ENCODE assay signal across 13 cellular contexts in genomic region chr1:24688033-24688432, GRCh38. TPM values are rescaled to one million over a fixed set of nuclear protein-coding genes. Genes with fewer than 3 reads are reported as not detected.
DNase-seq lines count a peak whose midpoint lies in the region; ATAC-seq, FAIRE-seq and TF ChIP-seq lines count a peak whose summit lies in the region.
"Had no signal": no experiment of that assay in that cellular context is flagged by ENCODE, and none has a peak within 500 bp of the region (broad histone marks: within the 10 kb centered on the region; RNA-seq: fewer than 3 reads in every experiment).

No MANE protein-coding gene starts in this region.

- no peak for FAIRE-seq in GM12878 (lab: Jason Lieb, UNC)
- FAIRE-seq: HTR-8/SVneo had no signal

- H3K4me2 ChIP-seq in IMR-90 (ENCODE audit: low read depth, low read length) (no peak overlapping the region), GM12878 (ENCODE audit: control insufficient read depth, insufficient read depth) (no peak overlapping the region), skeletal muscle satellite cell (ENCODE audit: low read length) (no peak overlapping the region)

- no peak for TF ChIP-seq CTCF in IMR-90 (conservative IDR thresholded peaks at IDR 0.05; ENCODE audit: low read depth, low read length)
- no peak for TF ChIP-seq CTCF in GM12878 (IDR thresholded peaks at IDR 0.05 in 2 of 3, conservative IDR thresholded peaks at IDR 0.05 in 1 of 3; ENCODE audit: control insufficient read depth in 2 of 3, extremely low read depth in 1 of 3, insufficient read depth in 1 of 3, low read depth in 3 of 3, low read length in 3 of 3)
- TF ChIP-seq CTCF in colonic mucosa (IDR thresholded peaks at IDR 0.05), result no peak

- POLR2A ChIA-PET in IMR-90 (lab: Charles Lee; ENCODE audit: unreplicated experiment) (no interaction called here), GM12878 (lab: Charles Lee) (interaction anchor here (0.6 to 2.9 kb wide), 6 partner anchors 58 to 147 kb away, joined by 3 to 13 read pairs (median 4); partner anchors contain the start of gene CLIC4)

- no peaks in the 10 kb centered on the region for H3K79me2 ChIP-seq in GM12878 (ENCODE audit: control insufficient read depth, insufficient read depth, low read length)

- peaks cover 6 to 18% of the 10 kb centered on the region in 2 experiments; a peak in 3 of 4 replicates for H3K79me1 ChIP-seq in IMR-90 (ENCODE audit: low read depth in 1 of 2, low read length in 2 of 2)

- H3K18ac ChIP-seq in IMR-90 (ENCODE audit: low read depth, low read length), result no peak overlapping the region

- H2AK9ac ChIP-seq in IMR-90 (replicated peaks; ENCODE audit: low read depth, low read length, poor library complexity), result peak overlapping the region; percentile 52

- H2AFZ ChIP-seq in IMR-90 (replicated peaks; ENCODE audit: low read length, poor library complexity) (peak overlapping the region; percentile 80), GM12878 (ENCODE audit: control insufficient read depth, low read depth, low read length) (no peak overlapping the region)

- no peak for TF ChIP-seq EP300 in GM12878 (IDR thresholded peaks at IDR 0.05; ENCODE audit: borderline replicate concordance in 1 of 2, control insufficient read depth in 1 of 2, low read depth in 2 of 2, low read length in 2 of 2)

- TF ChIP-seq POLR2A in IMR-90 (IDR thresholded peaks at IDR 0.05; ENCODE audit: low read depth, low read length) (no peak), GM12878 (IDR thresholded peaks at IDR 0.05; ENCODE audit: low read depth, low read length) (no peak)

- peak overlapping the region; percentile 75 for H2BK20ac ChIP-seq in IMR-90 (ENCODE audit: low read depth, low read length)

- no peak overlapping the region for H3K4me3 ChIP-seq in IMR-90 (ENCODE audit: insufficient read depth, low read depth, low read length)
- H3K4me3 ChIP-seq in GM12878, result no peak overlapping the region
- H3K4me3 ChIP-seq in skeletal muscle satellite cell (ENCODE audit: low read length), result no peak overlapping the region
- H3K4me3 ChIP-seq in colonic mucosa, result no peak overlapping the region
- H3K4me3 ChIP-seq: prostate gland, testis had no signal

- ATAC-seq in IMR-90 (ENCODE audit: low read depth), result no peak
- ATAC-seq in GM12878, result peak; percentile 20; the same call in 2 of the 3 replicates
- peak; percentile 5 for ATAC-seq in left colon

- dilution Hi-C loops in IMR-90 (cut with HindIII; ENCODE audit: low sequenced_read_pairs, unreplicated experiment), result no loop called here

- no peaks in the 10 kb centered on the region for H3K9me3 ChIP-seq in IMR-90 (ENCODE audit: control insufficient read depth, insufficient read depth, low read length)
- no peaks in the 10 kb centered on the region for H3K9me3 ChIP-seq in GM12878 (replicated peaks; ENCODE audit: control insufficient read depth, insufficient read depth, low read length)
- H3K9me3 ChIP-seq in skeletal muscle satellite cell (replicated peaks; ENCODE audit: low read length), result no peaks in the 10 kb centered on the region
- H3K9me3 ChIP-seq in colonic mucosa, result no peaks in the 10 kb centered on the region
- H3K9me3 ChIP-seq: neutrophil, prostate gland, testis had no signal

- in situ Hi-C loops in IMR-90 (cut with MboI; ENCODE audit: low sequenced_read_pairs) (no loop called here), GM12878 (cut with MboI) (loop anchor here (10.0 kb wide), 1 partner anchor 517 kb away; no protein-coding TSS in a partner anchor)

- no peaks in the 10 kb centered on the region for H3K27me3 ChIP-seq in IMR-90 (ENCODE audit: control insufficient read depth, insufficient read depth, low read length)
- no peaks in the 10 kb centered on the region for H3K27me3 ChIP-seq in GM12878 (replicated peaks in 1 of 2; ENCODE audit: control insufficient read depth in 2 of 2, insufficient read depth in 2 of 2, low read length in 1 of 2)
- no peaks in the 10 kb centered on the region for H3K27me3 ChIP-seq in skeletal muscle satellite cell (ENCODE audit: control insufficient read depth, insufficient read depth, low read length)
- no peaks in the 10 kb centered on the region for H3K27me3 ChIP-seq in colonic mucosa
- H3K27me3 ChIP-seq: brain microvascular endothelial cell, neutrophil, testis had no signal

- H3K56ac ChIP-seq in IMR-90 (ENCODE audit: extremely low read depth, insufficient read depth, low read length), result no peak overlapping the region

- no peak overlapping the region for H4K5ac ChIP-seq in IMR-90 (ENCODE audit: low read depth, low read length)

- H3K4ac ChIP-seq in IMR-90 (ENCODE audit: low read depth, low read length), result peak overlapping the region; percentile 89

- H2BK15ac ChIP-seq in IMR-90 (ENCODE audit: low read depth, low read length), result peak overlapping the region; percentile 2; the same call in 2 of the 3 replicates

- CTCF ChIA-PET in IMR-90 (lab: Yijun Ruan, JAX) (interaction anchor here (0.5 to 3.1 kb wide), 14 partner anchors 12 to 147 kb away, joined by 3 to 24 read pairs (median 4); partner anchors contain the start of gene CLIC4), GM12878 (lab: Yijun Ruan, JAX) (interaction anchor here (0.6 to 24.4 kb wide), 53 partner anchors 11 to 538 kb away, joined by 3 to 655 read pairs (median 6); partner anchors contain the start of genes CLIC4 and NIPAL3)

- DNase-seq in IMR-90 (no peak), GM12878 (ENCODE audit: low read depth, low spot score) (no peak), left colon (no peak), A172 (ENCODE audit: low spot score) (no peak), NCI-H1417 (lab: John Stamatoyannopoulos, UW) (no peak), colonic mucosa (no peak)
- no peak for DNase-seq in activated T-cell treated with anti-CD3 and anti-CD28 coated beads, Interleukin-2, amount 50 U/mL, for 1 hour

- H3K36me3 ChIP-seq in IMR-90 (ENCODE audit: control insufficient read depth, insufficient read depth, low read length) (no peaks in the 10 kb centered on the region), GM12878 (ENCODE audit: control insufficient read depth in 2 of 2, insufficient read depth in 2 of 2, low read length in 1 of 2) (no peaks in the 10 kb centered on the region), skeletal muscle satellite cell (ENCODE audit: insufficient read depth, low read length) (no peaks in the 10 kb centered on the region), colonic mucosa (no peaks in the 10 kb centered on the region)
- H3K36me3 ChIP-seq: brain microvascular endothelial cell, neutrophil, prostate gland had no signal

- H3K4me1 ChIP-seq in IMR-90 (ENCODE audit: control insufficient read depth, insufficient read depth, low read length) (peaks cover 7% of the 10 kb centered on the region), GM12878 (ENCODE audit: control insufficient read depth, insufficient read depth, low read length) (peaks cover 3% of the 10 kb centered on the region; the same call in 1 of the 2 replicates), skeletal muscle satellite cell (ENCODE audit: control insufficient read depth, insufficient read depth, low read length) (peaks cover 19% of the 10 kb centered on the region), colonic mucosa (no peaks in the 10 kb centered on the region)
- H3K4me1 ChIP-seq: prostate gland, testis had no signal

- intact Hi-C loops in IMR-90 (cut with micrococcal nuclease) (loop anchor here (1.0 to 2.0 kb wide), 2 partner anchors 58 to 143 kb away; no protein-coding TSS in a partner anchor), GM12878 (cut with micrococcal nuclease; ENCODE audit: unreplicated experiment) (loop anchor here (2.0 kb wide), 2 partner anchors 61 to 143 kb away; no protein-coding TSS in a partner anchor), left colon (cut with DNase I, micrococcal nuclease) (loop anchor here in 1 of 2 donors (2.0 kb wide), 1 partner anchor 149 kb away; no protein-coding TSS in a partner anchor), colonic mucosa (cut with DNase I) (loop anchor here (2.0 kb wide), 1 partner anchor 143 kb away; no protein-coding TSS in a partner anchor)

- peaks cover 5% of the 10 kb centered on the region; the same call in 1 of the 2 replicates for H3K9me1 ChIP-seq in IMR-90 (ENCODE audit: insufficient read depth, low read length)

- peak overlapping the region; percentile 91 for H2AK5ac ChIP-seq in IMR-90 (ENCODE audit: low read depth, low read length)

- H3K27ac ChIP-seq in IMR-90 (ENCODE audit: insufficient read depth, low read length), result no peak overlapping the region
- H3K27ac ChIP-seq in GM12878 (ENCODE audit: control insufficient read depth, insufficient read depth), result no peak overlapping the region
- H3K27ac ChIP-seq in colonic mucosa, result no peak overlapping the region
- H3K27ac ChIP-seq: brain microvascular endothelial cell, neutrophil, prostate gland, testis had no signal

- peak overlapping the region; percentile 68; the same call in 1 of the 2 replicates for H2BK120ac ChIP-seq in IMR-90 (ENCODE audit: low read depth, low read length)

- BruUV-seq in IMR-90 (replicated peaks; lab: Mats Ljungman, UMichigan), result no TSS peak
- no TSS peak for BruUV-seq in GM12878 (replicated peaks; lab: Mats Ljungman, UMichigan)

- SMC1A ChIA-PET in GM12878 (lab: Charles Lee; ENCODE audit: uncharacterized antibody, unreplicated experiment), result interaction anchor here (0.6 to 7.8 kb wide), 33 partner anchors 10 to 489 kb away, joined by 3 to 412 read pairs (median 8); partner anchors contain the start of gene CLIC4

- WGBS in IMR-90 (ENCODE audit: extremely low coverage in 2 of 2, insufficient read length in 1 of 2), 2 experiments, result no CpG with 5 or more reads among the region's 2 CpGs
- WGBS in GM12878 (ENCODE audit: insufficient coverage, insufficient replicate concordance, low lambda C conversion rate, missing lambda C conversion rate), result 46% methylated on average over 2 of the region's 2 CpGs

- RAD21 ChIA-PET in GM12878 (lab: Charles Lee; ENCODE audit: unreplicated experiment), result interaction anchor here (0.6 to 9.6 kb wide), 30 partner anchors 9 to 489 kb away, joined by 3 to 377 read pairs (median 6); partner anchors contain the start of genes CLIC4 and NIPAL3

- H3K9ac ChIP-seq in IMR-90 (ENCODE audit: low read depth, low read length), result no peak overlapping the region
- no peak overlapping the region for H3K9ac ChIP-seq in GM12878 (ENCODE audit: control insufficient read depth, insufficient read depth, low read length)
- peak overlapping the region; percentile 36 for H3K9ac ChIP-seq in skeletal muscle satellite cell (ENCODE audit: low read depth, low read length)
- no peak overlapping the region for H3K9ac ChIP-seq in colonic mucosa (ENCODE audit: low read depth in 2 of 2, low read length in 2 of 2)

- peak overlapping the region; percentile 64; the same call in 1 of the 2 replicates for H3K14ac ChIP-seq in IMR-90 (replicated peaks; ENCODE audit: low read depth, low read length)

- TF ChIP-seq RAD21 in IMR-90 (IDR thresholded peaks at IDR 0.05; ENCODE audit: low read length), result no peak
- no peak for TF ChIP-seq RAD21 in GM12878 (IDR thresholded peaks at IDR 0.05; ENCODE audit: insufficient read depth, low read depth, low read length)

- no peaks in the 10 kb centered on the region for H4K20me1 ChIP-seq in IMR-90 (ENCODE audit: insufficient read depth, low read length)
- no peaks in the 10 kb centered on the region for H4K20me1 ChIP-seq in GM12878 (ENCODE audit: control insufficient read depth, insufficient read depth)

- H3K23ac ChIP-seq in IMR-90 (ENCODE audit: low read depth, low read length), result peak overlapping the region; percentile 46

- no peak overlapping the region for H4K91ac ChIP-seq in IMR-90 (ENCODE audit: insufficient read depth, low read depth, low read length)

- H4K8ac ChIP-seq in IMR-90 (ENCODE audit: low read depth in 2 of 2, low read length in 2 of 2), result 0 out of 4 replicates have a peak overlapping the region, but pooled peaks of 1 of the 2 experiments have one; percentile 39

- H2BK5ac ChIP-seq in IMR-90 (ENCODE audit: low read depth, low read length, poor library complexity, severe bottlenecking), result peak overlapping the region; percentile 32

RNA-seq across cellular contexts. Expression of gene SRRM1, which starts 44.9 kb away (rescaled TPM):
- total RNA-seq in IMR-90 (2012; rRNA removed) (13.6 and 24.2 TPM in 2 replicates), GM12878 (2014; rRNA removed) (36.8 and 43.1 TPM in 2 replicates), GM12878 (2014; rRNA removed; fragmentation: Illumina TruSeq; extraction: Trizol) (52.3 and 57.3 TPM in 2 replicates), GM12878 (2021) (167 and 176 TPM in 2 replicates), left colon (100 to 1,000 TPM; 106 to 115 TPM), colonic mucosa (100 to 1,000 TPM; 110 to 147 TPM)
- polyA plus RNA-seq in IMR-90 (2012; rRNA removed) (82.7 and 94.1 TPM in 2 replicates), GM12878 (2011; rRNA removed) (41.2 and 72.0 TPM in 2 replicates), GM12878 (2014; fragmentation: Illumina TruSeq; extraction: Trizol) (112 and 117 TPM in 2 replicates), GM12878 (2014; fragmentation: Nextera tagmentation; extraction: Ambion mirVana) (100 to 1,000 TPM; 139 to 269 TPM), GM12878 (2014; rRNA removed) (80.4 and 80.9 TPM in 2 replicates), GM12878 (2016; fragmentation: Nextera tagmentation; extraction: Ambion mirVana) (100 to 1,000 TPM; 250 to 285 TPM)
- polyA plus RNA-seq in IMR-90 (2012; cell fraction: cytosol; rRNA removed), result 25.6 and 28.1 TPM in 2 replicates
- 70.9 and 209 TPM in 2 replicates for polyA plus RNA-seq in IMR-90 (2012; cell fraction: nucleus; rRNA removed; ENCODE audit: low replicate concordance)
- total RNA-seq in GM12878 (2013; cell fraction: nucleolus; rRNA removed), result 304 and 320 TPM in 2 replicates
- 37.8 TPM for polyA plus RNA-seq in GM12878 (2011; ENCODE audit: low read depth)
- 40.1 and 60.8 TPM in 2 replicates for polyA plus RNA-seq in GM12878 (2011; cell fraction: cytosol; rRNA removed)
- polyA plus RNA-seq in GM12878 (2011; cell fraction: nucleus; rRNA removed), result 113 and 154 TPM in 2 replicates
- 62.9 and 69.5 TPM in 2 replicates for polyA plus RNA-seq in GM12878 (2012)
- 70.9 and 75.6 TPM in 2 replicates for polyA minus RNA-seq in GM12878 (2011; rRNA and poly(A)+ RNA removed)
- 39.6 and 45.1 TPM in 2 replicates for polyA minus RNA-seq in GM12878 (2011; cell fraction: cytosol; rRNA and poly(A)+ RNA removed)
- 99.5 and 164 TPM in 2 replicates for polyA minus RNA-seq in GM12878 (2011; cell fraction: nucleus; rRNA and poly(A)+ RNA removed)
- 38.0 and 45.9 TPM in 2 replicates for total RNA-seq in skeletal muscle satellite cell (2012; rRNA removed)
- 16.8 and 38.4 TPM in 2 replicates for total RNA-seq in A172 (2014; rRNA removed; shearing (Covaris generic))

RNA-seq across cellular contexts. Expression of gene CLIC4, which starts 57.2 kb away (rescaled TPM):
- 392 and 524 TPM in 2 replicates for total RNA-seq in IMR-90 (2012; rRNA removed)
- polyA plus RNA-seq in IMR-90 (2012; rRNA removed), result 194 and 242 TPM in 2 replicates
- 181 and 264 TPM in 2 replicates for polyA plus RNA-seq in IMR-90 (2012; cell fraction: cytosol; rRNA removed)
- 149 and 183 TPM in 2 replicates for polyA plus RNA-seq in IMR-90 (2012; cell fraction: nucleus; rRNA removed; ENCODE audit: low replicate concordance)
- 47.2 and 52.6 TPM in 2 replicates for total RNA-seq in GM12878 (2013; cell fraction: nucleolus; rRNA removed)
- total RNA-seq in GM12878 (2014; rRNA removed), result 58.7 and 75.0 TPM in 2 replicates
- total RNA-seq in GM12878 (2014; rRNA removed; fragmentation: Illumina TruSeq; extraction: Trizol), result 79.4 and 81.4 TPM in 2 replicates
- total RNA-seq in GM12878 (2021), result 107 and 112 TPM in 2 replicates
- polyA plus RNA-seq in GM12878 (2011; ENCODE audit: low read depth), result 17.7 TPM
- 50.2 and 59.5 TPM in 2 replicates for polyA plus RNA-seq in GM12878 (2011; rRNA removed)
- polyA plus RNA-seq in GM12878 (2011; cell fraction: cytosol; rRNA removed), result 24.1 and 32.8 TPM in 2 replicates
- polyA plus RNA-seq in GM12878 (2011; cell fraction: nucleus; rRNA removed), result 18.8 and 20.0 TPM in 2 replicates
- 35.1 and 43.5 TPM in 2 replicates for polyA plus RNA-seq in GM12878 (2012)
- 92.6 and 119 TPM in 2 replicates for polyA plus RNA-seq in GM12878 (2014; fragmentation: Illumina TruSeq; extraction: Trizol)
- 10 to 100 TPM; 20.4 to 26.5 TPM for polyA plus RNA-seq in GM12878 (2014; fragmentation: Nextera tagmentation; extraction: Ambion mirVana)
- 44.1 and 59.9 TPM in 2 replicates for polyA plus RNA-seq in GM12878 (2014; rRNA removed)
- 100 to 1,000 TPM in 1 of 2 experiments, 10 to 100 TPM in 1; 97.9 to 102 TPM for polyA plus RNA-seq in GM12878 (2016; fragmentation: Nextera tagmentation; extraction: Ambion mirVana)
- 17.1 and 23.8 TPM in 2 replicates for polyA minus RNA-seq in GM12878 (2011; rRNA and poly(A)+ RNA removed)
- 18.4 and 21.4 TPM in 2 replicates for polyA minus RNA-seq in GM12878 (2011; cell fraction: cytosol; rRNA and poly(A)+ RNA removed)
- 10.4 and 16.9 TPM in 2 replicates for polyA minus RNA-seq in GM12878 (2011; cell fraction: nucleus; rRNA and poly(A)+ RNA removed)
- 10 to 100 TPM; 39.4 to 79.8 TPM for total RNA-seq in left colon
- 271 and 344 TPM in 2 replicates for total RNA-seq in skeletal muscle satellite cell (2012; rRNA removed)
- total RNA-seq in A172 (2014; rRNA removed; shearing (Covaris generic)), result 209 and 218 TPM in 2 replicates
- total RNA-seq in colonic mucosa, result 10 to 100 TPM; 38.0 to 84.8 TPM
